In the genomic region with DNA sequence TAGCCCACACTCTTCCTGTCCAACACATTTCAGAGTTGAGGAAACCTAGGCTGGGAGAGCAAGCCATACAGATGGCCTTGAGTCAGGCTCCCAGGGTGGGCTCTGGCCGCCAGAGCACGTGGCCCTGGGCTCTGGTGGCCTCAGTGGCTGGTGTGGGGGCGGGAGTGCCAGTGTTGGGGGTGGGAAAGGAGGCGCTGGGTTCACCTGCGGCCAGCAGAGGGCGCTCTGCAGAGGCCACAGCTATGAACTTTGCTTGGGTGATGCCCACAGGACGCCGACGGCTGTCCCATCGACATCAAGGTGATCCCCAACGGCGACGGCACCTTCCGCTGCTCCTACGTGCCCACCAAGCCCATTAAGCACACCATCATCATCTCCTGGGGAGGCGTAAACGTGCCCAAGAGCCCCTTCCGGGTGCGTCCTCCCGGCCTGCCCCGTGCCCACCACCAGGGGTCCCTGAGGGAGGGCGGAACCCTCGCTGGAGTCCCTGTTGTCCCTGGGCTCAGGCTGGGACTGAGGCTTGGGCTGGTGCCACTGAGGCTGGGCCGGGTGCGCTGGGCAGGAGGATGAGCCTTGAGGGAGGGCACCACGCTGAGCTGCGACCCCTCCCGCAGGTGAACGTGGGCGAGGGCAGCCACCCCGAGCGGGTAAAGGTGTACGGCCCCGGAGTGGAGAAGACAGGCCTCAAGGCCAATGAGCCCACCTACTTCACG, we compare ENCODE assay signal across 8 cellular contexts. TPM values are rescaled to one million over a fixed set of nuclear protein-coding genes. Genes with fewer than 3 reads are reported as not detected.
DNase-seq lines count a peak whose midpoint lies in the region; ATAC-seq and TF ChIP-seq lines count a peak whose summit lies in the region.

No MANE protein-coding gene starts in this region.

- ATAC-seq in GM21390 (IDR thresholded peaks at IDR 0.05; ENCODE audit: unreplicated experiment): no peak
- ATAC-seq in GM18511 (IDR thresholded peaks at IDR 0.05; ENCODE audit: unreplicated experiment): no peak

- CTCF ChIA-PET in GM10248 (lab: Yijun Ruan, JAX): interaction anchor here (0.7 to 5.3 kb wide), 16 partner anchors 8 to 367 kb away, joined by 3 to 38 read pairs (median 4); a partner anchor contains a TSS

- TF ChIP-seq CTCF in GM10248 (IDR thresholded peaks at IDR 0.05; ENCODE audit: control extremely low read depth, extremely low read depth, low read depth, missing control alignments): peak; percentile 69

- no peak overlapping the region for H2BK12ac ChIP-seq in trophoblast cell (ENCODE audit: low read length)

- no peaks in the 10 kb centered on the region for H3K4me1 ChIP-seq in trophoblast cell (ENCODE audit: control insufficient read depth in 1 of 2, insufficient read depth in 2 of 2, low read length in 2 of 2)

- no peak overlapping the region for H2BK120ac ChIP-seq in trophoblast cell (ENCODE audit: insufficient read depth, low read length, poor library complexity)

- no CpG with 5 or more reads among the region's 35 CpGs for WGBS in trophoblast cell (ENCODE audit: extremely low coverage, insufficient coverage, insufficient read length)

- H3K79me1 ChIP-seq in trophoblast cell (ENCODE audit: low read length): no peaks in the 10 kb centered on the region

- H3K4me3 ChIP-seq in trophoblast cell (ENCODE audit: low read depth, low read length): no peak overlapping the region

- H3K14ac ChIP-seq in trophoblast cell (ENCODE audit: low read length): no peak overlapping the region

- no peak overlapping the region for H2BK5ac ChIP-seq in trophoblast cell (ENCODE audit: low read depth, low read length, poor library complexity)

- no peak overlapping the region for H3K9ac ChIP-seq in trophoblast cell (ENCODE audit: low read length)

- DNase-seq in GM10248 (ENCODE audit: extremely low spot score) (peak; percentile 88), NCI-H1092 (lab: John Stamatoyannopoulos, UW) (peak; percentile 31), fibroblast of peridontal ligament (ENCODE audit: extremely low read depth) (peak; percentile 24), trophoblast cell (peak; percentile 30 to 60), putamen (ENCODE audit: low spot score) (no peak)
- peak; percentile 87 for DNase-seq in activated CD8-positive, alpha-beta memory T cell treated with anti-CD3 and anti-CD28 coated beads, Interleukin-2, amount 50 U/mL, for 48 hours

- H4K8ac ChIP-seq in trophoblast cell (ENCODE audit: low read depth, low read length): no peak overlapping the region

- no peak overlapping the region for H3K27ac ChIP-seq in trophoblast cell (ENCODE audit: low read depth, low read length)

- H4K91ac ChIP-seq in trophoblast cell (ENCODE audit: low read depth, low read length): no peak overlapping the region

- H3K36me3 ChIP-seq in trophoblast cell (ENCODE audit: control insufficient read depth in 1 of 2, insufficient read depth in 2 of 2, low read length in 2 of 2): peaks cover 98% of the 10 kb centered on the region in 2 experiments

- H3K4ac ChIP-seq in trophoblast cell (ENCODE audit: low read depth, low read length): no peak overlapping the region

- POLR2A ChIA-PET in GM10248 (lab: Yijun Ruan, JAX): no interaction called here

- no peak overlapping the region for H2AK5ac ChIP-seq in trophoblast cell (ENCODE audit: low read length)

- no peak overlapping the region for H3K23ac ChIP-seq in trophoblast cell (ENCODE audit: low read length)

- H4K12ac ChIP-seq in trophoblast cell (ENCODE audit: low read depth, low read length): no peak overlapping the region

- H3K27me3 ChIP-seq in trophoblast cell (ENCODE audit: insufficient read depth, low read length): no peaks in the 10 kb centered on the region

- H3K79me2 ChIP-seq in trophoblast cell (ENCODE audit: control insufficient read depth, insufficient read depth, low read length, poor library complexity): no peaks in the 10 kb centered on the region

- H3K18ac ChIP-seq in trophoblast cell (ENCODE audit: low read length): no peak overlapping the region

- H3K4me2 ChIP-seq in trophoblast cell (ENCODE audit: low read length): no peak overlapping the region

- H2AFZ ChIP-seq in trophoblast cell (ENCODE audit: insufficient read depth, low read length, poor library complexity): no peak overlapping the region

- H3K9me3 ChIP-seq in trophoblast cell (ENCODE audit: insufficient read depth, low read depth, low read length): no peaks in the 10 kb centered on the region

RNA-seq across cellular contexts. Expression of a gene that starts 11.9 kb away (rescaled TPM):
- 81.4 and 85.6 TPM in 2 replicates for polyA plus RNA-seq in trophoblast cell (2013)

RNA-seq across cellular contexts. Expression of a gene that starts 20.5 kb away (rescaled TPM):
- 282 and 295 TPM in 2 replicates for polyA plus RNA-seq in trophoblast cell (2013)

RNA-seq across cellular contexts. Expression of a gene that starts 50.3 kb away (rescaled TPM):
- polyA plus RNA-seq in trophoblast cell (2013): 3.2 and 3.6 TPM in 2 replicates
